In the genomic region with DNA sequence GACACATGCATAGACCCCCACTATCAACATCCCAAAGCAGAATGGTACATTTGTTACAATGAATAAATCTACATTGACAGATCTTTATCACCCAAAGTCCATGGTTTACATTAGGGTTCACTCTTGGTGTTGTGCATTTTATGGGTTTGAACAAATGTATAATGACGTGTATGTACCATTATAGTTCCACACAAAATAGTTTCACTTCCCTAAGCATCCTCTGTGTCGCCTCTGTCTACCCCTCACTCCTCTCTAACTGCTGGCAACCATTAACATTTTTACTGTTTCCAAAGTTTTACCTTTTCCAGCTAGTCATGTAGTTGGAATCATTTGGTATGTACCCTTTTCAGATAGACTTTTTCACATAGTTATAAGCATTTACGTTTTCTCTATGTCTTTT, we compare ENCODE assay signal across 34 cellular contexts.
"Had no signal": no experiment of that assay in that cellular context is flagged by ENCODE, and none has a peak within 500 bp of the region (broad histone marks: within the 10 kb centered on the region; RNA-seq: fewer than 3 reads in every experiment).

No MANE protein-coding gene starts in this region.

- H3K27ac Mint-ChIP-seq: activated naive CD4-positive, alpha-beta T cell treated with anti-CD3 and anti-CD28 coated beads, Interleukin-2, amount 10 ng/mL, durations not matched to agents 7 days and 5 days; activated naive CD8-positive, alpha-beta T cell treated with anti-CD3 and anti-CD28 coated beads, Interleukin-2, amount 10 ng/mL, durations not matched to agents 7 days and 5 days; activated T-cell treated with anti-CD3 and anti-CD28 coated beads, Interleukin-2, amount 50 U/mL, for 24 hours; brain; effector memory CD8-positive, alpha-beta T cell; immature natural killer cell; mesothelial cell of epicardium; naive B cell; stimulated activated memory B cell treated with anti-CD40 and anti-IgM and Interleukin-4, amounts not matched to agents 10 μg/mL and 1 μg/mL and 100 μg/mL, for 72 hours; stimulated activated naive CD8-positive, alpha-beta T cell treated with anti-CD3 and anti-CD28 coated beads, Interleukin-15, amount 100 ng/mL, for 72 hours; type B pancreatic cell had no signal

- H3K4me1 ChIP-seq: ascending aorta, heart left ventricle, parathyroid adenoma, psoas muscle, uterus had no signal

- H2AFZ ChIP-seq: parathyroid adenoma had no signal

- H3K9me3 ChIP-seq: ascending aorta, heart left ventricle, psoas muscle, sigmoid colon, uterus had no signal

- H3K4me2 ChIP-seq: smooth muscle cell had no signal

- H3K27me3 Mint-ChIP-seq: activated naive CD4-positive, alpha-beta T cell treated with anti-CD3 and anti-CD28 coated beads, Interleukin-2, amount 10 ng/mL, durations not matched to agents 7 days and 5 days; activated naive CD8-positive, alpha-beta T cell treated with anti-CD3 and anti-CD28 coated beads, Interleukin-2, amount 10 ng/mL, durations not matched to agents 7 days and 5 days; activated T-cell treated with anti-CD3 and anti-CD28 coated beads, Interleukin-2, amount 50 U/mL, for 24 hours; effector memory CD8-positive, alpha-beta T cell; naive B cell; stimulated activated memory B cell treated with anti-CD40 and anti-IgM and Interleukin-4, amounts not matched to agents 10 μg/mL and 1 μg/mL and 100 μg/mL, for 72 hours; stimulated activated naive CD8-positive, alpha-beta T cell treated with anti-CD3 and anti-CD28 coated beads, Interleukin-15, amount 100 ng/mL, for 72 hours; type B pancreatic cell had no signal

- DNase-seq: activated CD4-positive, alpha-beta T cell treated with anti-CD3 and anti-CD28 coated beads for 48 hours; activated CD4-positive, alpha-beta T cell treated with anti-CD3 and anti-CD28 coated beads, Interleukin-2, amount 50 U/mL, for 48 hours; activated CD8-positive, alpha-beta memory T cell treated with anti-CD3 and anti-CD28 coated beads, Interleukin-2, amount 50 U/mL, for 4 hours; activated gamma-delta T cell; activated naive CD4-positive, alpha-beta T cell treated with anti-CD3 and anti-CD28 coated beads, Interleukin-2, amount 10 ng/mL, durations not matched to agents 7 days and 5 days; activated naive CD8-positive, alpha-beta T cell treated with anti-CD3 and anti-CD28 coated beads, Interleukin-2, amount 10 ng/mL, durations not matched to agents 7 days and 5 days; activated T-cell treated with anti-CD3 and anti-CD28 coated beads, Interleukin-2, amount 50 U/mL, for 24 hours; cortex of kidney; effector memory CD8-positive, alpha-beta T cell; heart left ventricle; hypothalamus; immature natural killer cell; kidney; left colon; mammary epithelial cell; naive B cell; psoas muscle; sigmoid colon; stimulated activated CD4-positive, alpha-beta T cell treated with anti-CD3 and anti-CD28 coated beads, Interleukin-1b, Interleukin-23, amount 100 ng/mL, for 48 hours; stimulated activated CD4-positive, alpha-beta T cell treated with anti-CD3 and anti-CD28 coated beads, Interleukin-4, amount 100 ng/mL, for 4 hours; stimulated activated CD8-positive, alpha-beta memory T cell treated with anti-CD3 and anti-CD28 coated beads, Interleukin-4, amount 100 ng/mL, for 48 hours; stimulated activated naive CD8-positive, alpha-beta T cell treated with anti-CD3 and anti-CD28 coated beads, Interleukin-15, amount 100 ng/mL, for 72 hours; substantia nigra; uterus had no signal

- H3K27ac ChIP-seq: ascending aorta, cardiac muscle cell, heart left ventricle, parathyroid adenoma, psoas muscle, sigmoid colon, uterus, VCaP had no signal

- H3K27me3 ChIP-seq: ascending aorta, cardiac muscle cell, heart left ventricle, sigmoid colon, uterus had no signal

- H3K4me3 Mint-ChIP-seq: activated naive CD4-positive, alpha-beta T cell treated with anti-CD3 and anti-CD28 coated beads, Interleukin-2, amount 10 ng/mL, durations not matched to agents 7 days and 5 days; activated naive CD8-positive, alpha-beta T cell treated with anti-CD3 and anti-CD28 coated beads, Interleukin-2, amount 10 ng/mL, durations not matched to agents 7 days and 5 days; activated T-cell treated with anti-CD3 and anti-CD28 coated beads, Interleukin-2, amount 50 U/mL, for 24 hours; brain; effector memory CD8-positive, alpha-beta T cell; immature natural killer cell; mesothelial cell of epicardium; naive B cell; stimulated activated memory B cell treated with anti-CD40 and anti-IgM and Interleukin-4, amounts not matched to agents 10 μg/mL and 1 μg/mL and 100 μg/mL, for 72 hours; stimulated activated naive CD8-positive, alpha-beta T cell treated with anti-CD3 and anti-CD28 coated beads, Interleukin-15, amount 100 ng/mL, for 72 hours; type B pancreatic cell had no signal

- H3K4me3 ChIP-seq: ascending aorta, cardiac muscle cell, heart left ventricle, psoas muscle, sigmoid colon, smooth muscle cell, uterus had no signal

- H3K9me3 Mint-ChIP-seq: brain, mesothelial cell of epicardium, type B pancreatic cell had no signal

- H3K79me2 ChIP-seq: parathyroid adenoma had no signal

- H3K36me3 Mint-ChIP-seq: activated naive CD4-positive, alpha-beta T cell treated with anti-CD3 and anti-CD28 coated beads, Interleukin-2, amount 10 ng/mL, durations not matched to agents 7 days and 5 days; activated naive CD8-positive, alpha-beta T cell treated with anti-CD3 and anti-CD28 coated beads, Interleukin-2, amount 10 ng/mL, durations not matched to agents 7 days and 5 days; brain; immature natural killer cell; mesothelial cell of epicardium; naive B cell; stimulated activated memory B cell treated with anti-CD40 and anti-IgM and Interleukin-4, amounts not matched to agents 10 μg/mL and 1 μg/mL and 100 μg/mL, for 72 hours; type B pancreatic cell had no signal

- ATAC-seq: activated CD4-positive, CD25-positive, alpha-beta regulatory T cell treated with anti-CD3 and anti-CD28 coated beads, Interleukin-2, amount 50 U/mL, for 24 hours; effector memory CD8-positive, alpha-beta T cell; heart left ventricle; left colon; psoas muscle; stimulated activated memory B cell treated with anti-CD40 and anti-IgM and Interleukin-4, amounts not matched to agents 10 μg/mL and 1 μg/mL and 100 μg/mL, for 72 hours; stimulated activated naive CD8-positive, alpha-beta T cell treated with anti-CD3 and anti-CD28 coated beads, Interleukin-15, amount 100 ng/mL, for 72 hours had no signal

- H3K4me1 Mint-ChIP-seq: activated naive CD4-positive, alpha-beta T cell treated with anti-CD3 and anti-CD28 coated beads, Interleukin-2, amount 10 ng/mL, durations not matched to agents 7 days and 5 days; activated naive CD8-positive, alpha-beta T cell treated with anti-CD3 and anti-CD28 coated beads, Interleukin-2, amount 10 ng/mL, durations not matched to agents 7 days and 5 days; immature natural killer cell; mesothelial cell of epicardium; naive B cell; stimulated activated memory B cell treated with anti-CD40 and anti-IgM and Interleukin-4, amounts not matched to agents 10 μg/mL and 1 μg/mL and 100 μg/mL, for 72 hours; stimulated activated naive CD8-positive, alpha-beta T cell treated with anti-CD3 and anti-CD28 coated beads, Interleukin-15, amount 100 ng/mL, for 72 hours had no signal

- H3K36me3 ChIP-seq: ascending aorta, cardiac muscle cell, heart left ventricle, sigmoid colon, uterus had no signal
